9 cellular contexts compared by ENCODE assay signal in the genomic region with DNA sequence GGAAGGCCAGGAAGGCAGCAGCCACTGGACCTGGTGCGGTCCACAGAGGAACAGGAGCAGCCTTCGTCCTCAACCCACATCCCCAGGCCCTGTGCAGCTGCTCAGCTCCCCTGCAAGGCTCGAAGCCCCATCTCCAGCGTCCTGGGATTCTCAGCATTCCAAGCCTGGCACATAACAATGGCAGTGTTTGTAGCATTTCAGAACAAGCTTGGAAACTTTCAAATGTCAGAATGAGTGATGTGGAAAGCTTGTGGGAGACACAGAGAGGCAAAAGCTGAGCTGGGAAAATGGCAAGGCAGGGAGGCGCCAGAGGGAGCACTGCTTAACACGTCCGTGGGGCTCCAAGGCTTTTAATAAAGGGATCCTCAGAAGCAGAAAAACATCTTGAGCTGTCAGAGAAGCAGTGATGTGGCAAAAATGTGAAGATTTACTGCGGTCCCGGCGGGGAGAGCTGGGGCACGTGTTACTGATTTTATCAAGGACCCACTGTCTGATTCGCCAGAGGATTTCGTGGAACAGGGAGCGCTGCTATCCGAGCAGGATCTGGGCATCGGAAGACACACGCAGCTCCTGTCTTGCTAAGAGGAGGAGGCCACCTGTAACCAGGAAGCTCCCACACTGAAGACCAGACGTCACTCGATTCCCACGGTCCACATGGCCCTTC. TPM values are rescaled to one million over a fixed set of nuclear protein-coding genes. Genes with fewer than 3 reads are reported as not detected.
DNase-seq lines count a peak whose midpoint lies in the region; TF ChIP-seq lines count a peak whose summit lies in the region.
"Had no signal": no experiment of that assay in that cellular context is flagged by ENCODE, and none has a peak within 500 bp of the region (broad histone marks: within the 10 kb centered on the region; RNA-seq: fewer than 3 reads in every experiment).

No MANE protein-coding gene starts in this region.

- H3K9me3 Mint-ChIP-seq in Calu3 (ENCODE audit: low read depth, unreplicated experiment) = no peaks in the 10 kb centered on the region

- H3K4me3 ChIP-seq in breast epithelium = no peak overlapping the region
- no peak overlapping the region for H3K4me3 ChIP-seq in mammary epithelial cell (replicated peaks in 1 of 3; ENCODE audit: insufficient read depth in 1 of 3, low read depth in 2 of 3, low read length in 3 of 3)
- H3K4me3 ChIP-seq in coronary artery = no peak overlapping the region
- H3K4me3 ChIP-seq in mesenchymal stem cell (ENCODE audit: insufficient read depth in 1 of 2, low read depth in 1 of 2, low read length in 2 of 2) = no peak overlapping the region
- H3K4me3 ChIP-seq in tibial nerve = peak overlapping the region in 1 of 4 donors; percentile 9

- H2BK120ac ChIP-seq in mesenchymal stem cell (ENCODE audit: low read depth, low read length) = no peak overlapping the region

- no peak for TF ChIP-seq POLR2A in breast epithelium (IDR thresholded peaks at IDR 0.05)
- TF ChIP-seq POLR2A in tibial nerve (IDR thresholded peaks at IDR 0.05) = no peak

- dilution Hi-C loops in mammary epithelial cell (cut with HindIII; ENCODE audit: low sequenced_read_pairs) = loop anchor here (5.0 kb wide), 1 partner anchor 213 kb away; no protein-coding TSS in a partner anchor

- no peaks in the 10 kb centered on the region for H3K79me1 ChIP-seq in mesenchymal stem cell (replicated peaks; ENCODE audit: low read length, poor library complexity, severe bottlenecking)

- no peak overlapping the region for H2BK5ac ChIP-seq in mesenchymal stem cell (ENCODE audit: low read depth, low read length, poor library complexity, severe bottlenecking)

- H3K36me3 ChIP-seq in breast epithelium (no peaks in the 10 kb centered on the region), mammary epithelial cell (ENCODE audit: insufficient read depth, low read length) (no peaks in the 10 kb centered on the region), mesenchymal stem cell (ENCODE audit: control insufficient read depth in 1 of 2, insufficient read depth in 2 of 2, low read depth in 1 of 2, low read length in 2 of 2) (no peaks in the 10 kb centered on the region), tibial nerve (no peaks in the 10 kb centered on the region)

- no peak overlapping the region for H3K23ac ChIP-seq in mesenchymal stem cell (ENCODE audit: low read length in 2 of 2)

- 68% methylated on average over 19 of the region's 20 CpGs for WGBS in mammary epithelial cell (ENCODE audit: low coverage, missing lambda C conversion rate)
- 60% methylated on average over 20 of the region's 20 CpGs for WGBS in mesenchymal stem cell
- WGBS in tibial nerve, 2 donors = 35 to 47% methylated on average over 20 of the region's 20 CpGs

- H2AK5ac ChIP-seq in mesenchymal stem cell (ENCODE audit: low read length, severe bottlenecking) = no peak overlapping the region

- H3K27me3 Mint-ChIP-seq in Calu3 (ENCODE audit: unreplicated experiment) = no peaks in the 10 kb centered on the region

- TF ChIP-seq CTCF in breast epithelium (IDR thresholded peaks at IDR 0.05) (no peak), mammary epithelial cell (conservative IDR thresholded peaks at IDR 0.05 in 1 of 2, IDR thresholded peaks at IDR 0.05 in 1 of 2; ENCODE audit: extremely low read depth in 1 of 2, insufficient read depth in 1 of 2, low read depth in 1 of 2, low read length in 2 of 2) (no peak), coronary artery (IDR thresholded peaks at IDR 0.05) (no peak), tibial nerve (IDR thresholded peaks at IDR 0.05) (peak in 2 of 5 experiments; percentile 11 to 24), Calu3 (IDR thresholded peaks at IDR 0.05; ENCODE audit: unreplicated experiment) (no peak)

- peak; percentile 13 to 71 for TF ChIP-seq EP300 in tibial nerve (IDR thresholded peaks at IDR 0.05)

- no peak for DNase-seq in breast epithelium (ENCODE audit: low spot score in 2 of 2)
- DNase-seq in mammary epithelial cell = no peak
- DNase-seq in coronary artery (ENCODE audit: low spot score) = peak; percentile 58
- peak; percentile 38 for DNase-seq in mesenchymal stem cell
- DNase-seq in tibial nerve (ENCODE audit: low spot score in 2 of 2) = no peak
- DNase-seq in NK-92 (lab: John Stamatoyannopoulos, UW; ENCODE audit: unreplicated experiment) = no peak
- no peak for DNase-seq in EL
- DNase-seq in Calu3 = no peak
- DNase-seq: effector CD8-positive, alpha-beta T cell had no signal

- no peak overlapping the region for H3K4ac ChIP-seq in mesenchymal stem cell (ENCODE audit: low read depth in 1 of 2, low read length in 2 of 2)

- peaks cover 15% of the 10 kb centered on the region for H3K4me1 Mint-ChIP-seq in Calu3 (ENCODE audit: low read depth, unreplicated experiment)

- in situ Hi-C loops in mammary epithelial cell (cut with MboI; ENCODE audit: low sequenced_read_pairs in 2 of 2) = loop anchor here in 1 of 2 donors (25.0 kb wide), 1 partner anchor 978 kb away; no protein-coding TSS in a partner anchor

- intact Hi-C loops in breast epithelium (cut with DNase I; ENCODE audit: low total_unique reads) = no loop called here
- intact Hi-C loops in mammary epithelial cell (cut with micrococcal nuclease) = loop anchor here (10.0 kb wide), 1 partner anchor 874 kb away; no protein-coding TSS in a partner anchor
- intact Hi-C loops in Calu3 (cut with micrococcal nuclease; ENCODE audit: unreplicated experiment) = no loop called here

- H2AFZ ChIP-seq in mammary epithelial cell (ENCODE audit: low read depth, low read length) (no peak overlapping the region), mesenchymal stem cell (ENCODE audit: low read depth, low read length) (no peak overlapping the region)

- H3K27ac Mint-ChIP-seq in Calu3 (ENCODE audit: unreplicated experiment) = no peak overlapping the region

- no peak overlapping the region for H3K9ac ChIP-seq in mammary epithelial cell (ENCODE audit: insufficient read depth, low read length)
- no peak overlapping the region for H3K9ac ChIP-seq in mesenchymal stem cell (ENCODE audit: low read length)

- H3K27me3 ChIP-seq in breast epithelium = no peaks in the 10 kb centered on the region
- H3K27me3 ChIP-seq in mammary epithelial cell (ENCODE audit: insufficient read depth, low read length) = no peaks in the 10 kb centered on the region
- no peaks in the 10 kb centered on the region for H3K27me3 ChIP-seq in mesenchymal stem cell (ENCODE audit: control insufficient read depth in 1 of 2, insufficient read depth in 1 of 2, low read length in 2 of 2)
- no peaks in the 10 kb centered on the region for H3K27me3 ChIP-seq in tibial nerve

- H2BK12ac ChIP-seq in mesenchymal stem cell (ENCODE audit: low read length in 2 of 2) = peak overlapping the region in 1 of 2 experiments; percentile 81

- H3K14ac ChIP-seq in mesenchymal stem cell (ENCODE audit: low read length in 2 of 2) = peak overlapping the region in 1 of 2 experiments; percentile 5

- H3K79me2 ChIP-seq in mammary epithelial cell (ENCODE audit: insufficient read depth, low read length) = no peaks in the 10 kb centered on the region

- H4K91ac ChIP-seq in mesenchymal stem cell (ENCODE audit: low read length) = peak overlapping the region; percentile 18

- H4K8ac ChIP-seq in mesenchymal stem cell (ENCODE audit: low read length) = no peak overlapping the region

- H3K4me1 ChIP-seq in breast epithelium (peaks cover 0 to 7% of the 10 kb centered on the region in 2 donors), mammary epithelial cell (ENCODE audit: insufficient read depth, low read length) (no peaks in the 10 kb centered on the region), mesenchymal stem cell (ENCODE audit: control insufficient read depth, insufficient read depth, low read depth, low read length) (peaks cover 14% of the 10 kb centered on the region), tibial nerve (peaks cover 0 to 55% (median 9%) of the 10 kb centered on the region in 4 donors)

- no peak overlapping the region for H3K4me2 ChIP-seq in mammary epithelial cell (ENCODE audit: insufficient read depth, low read depth, low read length)
- H3K4me2 ChIP-seq in mesenchymal stem cell (ENCODE audit: low read length, poor library complexity, severe bottlenecking) = peak overlapping the region; percentile 13

- H3K36me3 Mint-ChIP-seq in Calu3 (ENCODE audit: insufficient read depth, unreplicated experiment) = no peaks in the 10 kb centered on the region

- BruUV-seq in mammary epithelial cell (replicated peaks; lab: Mats Ljungman, UMichigan) = no TSS peak
- no TSS peak for BruUV-seq in Calu3 (replicated peaks; lab: Mats Ljungman, UMichigan)

- CTCF ChIA-PET in mammary epithelial cell (lab: Charles Lee; ENCODE audit: low non-redundant PET) = interaction anchor here (0.5 to 0.7 kb wide), 2 partner anchors 224 to 600 kb away, joined by 4 to 7 read pairs; no protein-coding TSS in a partner anchor
- CTCF ChIA-PET in Calu3 (lab: Charles Lee) = interaction anchor here (1.2 kb wide), 1 partner anchor 19 kb away, joined by 3 read pairs; no protein-coding TSS in a partner anchor

- no peaks in the 10 kb centered on the region for H3K9me3 ChIP-seq in breast epithelium
- H3K9me3 ChIP-seq in mammary epithelial cell (replicated peaks; ENCODE audit: insufficient read depth, low read length) = no peaks in the 10 kb centered on the region
- no peaks in the 10 kb centered on the region for H3K9me3 ChIP-seq in mesenchymal stem cell (ENCODE audit: control insufficient read depth, low read length)
- no peaks in the 10 kb centered on the region for H3K9me3 ChIP-seq in tibial nerve

- H2BK15ac ChIP-seq in mesenchymal stem cell (ENCODE audit: low read depth, poor library complexity, severe bottlenecking) = no peak overlapping the region

- H3K18ac ChIP-seq in mesenchymal stem cell (ENCODE audit: low read depth in 1 of 2, low read length in 2 of 2) = peak overlapping the region; percentile 23 to 64

- no peaks in the 10 kb centered on the region for H4K20me1 ChIP-seq in mammary epithelial cell (ENCODE audit: insufficient read depth, low read length)

- H3K27ac ChIP-seq in breast epithelium (peak overlapping the region; percentile 48 to 61), mammary epithelial cell (ENCODE audit: insufficient read depth, low read depth, low read length) (no peak overlapping the region), coronary artery (peak overlapping the region in 1 of 2 donors; percentile 22), mesenchymal stem cell (ENCODE audit: low read length, poor library complexity, severe bottlenecking) (peak overlapping the region; percentile 76), tibial nerve (peak overlapping the region; percentile 59 to 87 (median 70))

- H3K4me3 Mint-ChIP-seq in Calu3 (ENCODE audit: low read depth, unreplicated experiment) = no peak overlapping the region

RNA-seq across cellular contexts. Expression of a gene that starts 38.1 kb away (rescaled TPM):
- total RNA-seq in breast epithelium (100 to 1,000 TPM; 112 to 153 (median 112) TPM), mammary epithelial cell (100 to 1,000 TPM in 1 of 2 donors, 10 to 100 TPM in 1; 96.5 to 102 TPM), tibial nerve (100 to 1,000 TPM in 1 of 4 donors, 10 to 100 TPM in 3; 57.6 to 105 (median 83.1) TPM), Calu3 (2022) (120 and 151 TPM in 2 replicates)
- polyA plus RNA-seq in mammary epithelial cell = 54.8 TPM
- 44.8 TPM for polyA minus RNA-seq in mammary epithelial cell
- 99.5 TPM for polyA plus RNA-seq in mesenchymal stem cell (2013, experiment 1 of 2)
- polyA plus RNA-seq in mesenchymal stem cell (2013, experiment 2 of 2) = 104 TPM

Comparison
In these comparisons a context has a peak if more than half of its experiments do, and no peak if none do; other contexts are left out.
1. DNase-seq: peak in coronary artery (single experiment) and mesenchymal stem cell (single experiment); none in breast epithelium (0 of 2), mammary epithelial cell (single experiment), tibial nerve (0 of 2), NK-92 (single experiment), EL (single experiment) and Calu3 (single experiment).